16 cellular contexts compared by ENCODE assay signal in genomic region chr10:94122247-94122646, GRCh38.
"Had no signal": no experiment of that assay in that cellular context is flagged by ENCODE, and none has a peak within 500 bp of the region (broad histone marks: within the 10 kb centered on the region; RNA-seq: fewer than 3 reads in every experiment).

No MANE protein-coding gene starts in this region.

- H3K4me3 ChIP-seq: adrenal gland, sigmoid colon, testis had no signal

- ATAC-seq: effector memory CD8-positive, alpha-beta T cell; left lobe of liver; T-helper 17 cell had no signal

- FAIRE-seq: islet of Langerhans, TTC549 had no signal

- H3K27me3 ChIP-seq: adrenal gland, sigmoid colon, testis had no signal

- H3K36me3 ChIP-seq: adrenal gland, sigmoid colon had no signal

- H3K9me3 ChIP-seq: adrenal gland, sigmoid colon, testis had no signal

- H3K27ac ChIP-seq: adrenal gland, testis had no signal

- DNase-seq: activated CD4-positive, alpha-beta T cell treated with anti-CD3 and anti-CD28 coated beads, Interleukin-2, amount 50 U/mL, for 1 hour; activated naive CD4-positive, alpha-beta T cell treated with anti-CD3 and anti-CD28 coated beads, Interleukin-2, amount 50 U/mL, for 16 hours; adrenal gland; cerebellar nuclear complex; effector memory CD8-positive, alpha-beta T cell; erythroblast; head of caudate nucleus; mammary epithelial cell; nephron progenitor cell; sigmoid colon; stimulated activated CD4-positive, alpha-beta T cell treated with anti-CD3 and anti-CD28 coated beads, Interleukin-4, amount 100 ng/mL, for 24 hours; T-helper 17 cell; testis had no signal
